Comparison of ENCODE assay signal across 26 cellular contexts in the genomic region with DNA sequence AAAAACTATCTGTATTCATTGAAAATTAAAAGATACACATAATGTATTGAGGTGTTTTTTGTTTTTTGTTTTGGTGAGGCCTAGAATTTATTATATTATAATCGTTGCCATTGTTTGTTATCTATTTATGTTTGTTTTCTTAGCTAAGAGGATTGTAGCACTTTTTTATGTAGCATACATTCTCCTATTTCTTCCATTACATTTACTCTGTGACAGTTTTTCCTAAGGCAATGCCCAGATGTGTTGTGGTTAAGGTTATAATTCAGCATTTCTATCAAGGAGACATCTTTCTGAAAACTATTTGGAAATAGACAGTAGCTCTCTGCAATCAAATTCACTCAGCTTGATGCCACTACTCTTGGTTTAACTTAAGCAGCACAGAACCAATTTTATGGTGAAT.
"Had no signal": no experiment of that assay in that cellular context is flagged by ENCODE, and none has a peak within 500 bp of the region (broad histone marks: within the 10 kb centered on the region; RNA-seq: fewer than 3 reads in every experiment).

No MANE protein-coding gene starts in this region.

- ATAC-seq: natural killer cell; pancreas; right cardiac atrium; sciatic nerve; stimulated activated naive B cell treated with anti-CD40 and anti-IgM and Interleukin-4, amounts not matched to agents 10 μg/mL and 1 μg/mL and 100 μg/mL, for 72 hours; stimulated activated naive CD8-positive, alpha-beta T cell treated with anti-CD3 and anti-CD28 coated beads, Interleukin-15, Interleukin-2, amounts not matched to agents 100 U/mL and 50 U/mL, for 24 hours had no signal

- H3K27me3 ChIP-seq: pancreas, testis, thyroid gland, transverse colon, upper lobe of left lung, vagina had no signal

- H3K27ac ChIP-seq: left ventricle myocardium inferior, pancreas, prostate gland, skin epidermis, stomach, testis, thyroid gland, transverse colon, upper lobe of left lung, vagina had no signal

- DNase-seq: islet precursor cell; left ventricle myocardium inferior; naive B cell; natural killer cell; nephron progenitor cell; nucleus accumbens; pancreas; posterior cingulate gyrus; retina; right cardiac atrium; stimulated activated CD4-positive, alpha-beta T cell treated with anti-CD3 and anti-CD28 coated beads, Interleukin-12 subunit alpha, Interleukin-12 subunit beta, amount 100 ng/mL, for 4 hours; stimulated activated CD4-positive, alpha-beta T cell treated with anti-CD3 and anti-CD28 coated beads, Interleukin-15, amount 100 ng/mL, for 24 hours; stimulated activated CD4-positive, alpha-beta T cell treated with anti-CD3 and anti-CD28 coated beads, Interleukin-2, amount 100 ng/mL, for 24 hours; stimulated activated CD4-positive, alpha-beta T cell treated with anti-CD3 and anti-CD28 coated beads, Interleukin-4, amount 100 ng/mL, for 1 hour; stimulated activated naive B cell treated with anti-CD40 and anti-IgM and Interleukin-4, amounts not matched to agents 10 μg/mL and 1 μg/mL and 100 μg/mL, for 72 hours; stimulated activated naive CD8-positive, alpha-beta T cell treated with anti-CD3 and anti-CD28 coated beads, Interleukin-15, Interleukin-2, amounts not matched to agents 100 U/mL and 50 U/mL, for 24 hours; stomach; testis; thyroid gland; transverse colon; upper lobe of left lung had no signal

- H3K4me1 ChIP-seq: left ventricle myocardium inferior, pancreas, prostate gland, stomach, testis, thyroid gland, transverse colon, upper lobe of left lung, vagina had no signal

- FAIRE-seq: pancreas had no signal

- H3K36me3 ChIP-seq: left ventricle myocardium inferior, pancreas, prostate gland, stomach, thyroid gland, transverse colon, upper lobe of left lung, vagina had no signal

- H3K4me3 ChIP-seq: left ventricle myocardium inferior, lung, pancreas, prostate gland, skin epidermis, stomach, testis, thyroid gland, transverse colon, upper lobe of left lung, vagina had no signal

- H3K9me3 ChIP-seq: pancreas, prostate gland, testis, thyroid gland, vagina had no signal
